Comparison of ENCODE assay signal across 7 cellular contexts in the genomic region with DNA sequence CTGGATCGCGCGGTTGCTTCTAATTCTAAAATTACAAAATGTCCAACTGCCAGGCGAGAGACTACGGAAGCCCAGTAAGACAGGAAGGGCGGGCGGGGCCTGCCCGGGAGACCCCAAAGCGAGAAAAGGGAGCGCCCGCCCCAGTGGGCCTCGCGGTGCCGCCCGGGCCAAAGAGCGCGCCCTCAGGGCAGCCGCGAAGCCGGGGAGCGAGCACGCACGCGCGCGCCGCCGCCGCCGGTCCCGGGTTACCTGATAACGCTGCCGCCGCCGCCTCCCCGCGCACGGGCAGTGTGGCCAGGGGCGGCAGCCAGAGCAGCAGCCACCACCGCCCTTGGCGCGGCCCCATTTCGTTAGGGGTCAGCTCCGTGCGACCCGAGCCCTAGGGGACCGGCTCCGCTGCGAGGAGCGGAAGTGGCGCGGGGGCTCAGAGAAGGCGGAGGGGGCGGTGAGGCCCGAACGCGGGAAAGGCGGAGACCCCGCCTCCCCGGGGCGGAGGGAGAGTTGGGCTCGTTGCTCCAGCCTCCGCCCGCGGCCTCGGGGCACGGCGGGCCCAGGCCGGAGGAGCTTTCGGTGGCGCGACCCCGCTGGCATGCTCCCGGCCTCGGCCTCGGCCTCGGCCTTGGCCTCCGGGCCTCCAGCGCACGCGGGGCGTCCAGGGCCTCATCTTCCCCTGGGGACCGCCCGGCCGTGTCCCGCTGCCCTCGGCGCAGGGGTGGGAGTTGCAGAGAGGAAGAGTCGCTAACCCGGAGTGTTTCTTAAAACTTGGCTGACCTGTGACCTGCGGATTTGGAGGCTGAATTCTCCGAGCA. TPM values are rescaled to one million over a fixed set of nuclear protein-coding genes. Genes with fewer than 3 reads are reported as not detected.
DNase-seq lines count a peak whose midpoint lies in the region; ATAC-seq, FAIRE-seq and TF ChIP-seq lines count a peak whose summit lies in the region.

A gene with protein sequence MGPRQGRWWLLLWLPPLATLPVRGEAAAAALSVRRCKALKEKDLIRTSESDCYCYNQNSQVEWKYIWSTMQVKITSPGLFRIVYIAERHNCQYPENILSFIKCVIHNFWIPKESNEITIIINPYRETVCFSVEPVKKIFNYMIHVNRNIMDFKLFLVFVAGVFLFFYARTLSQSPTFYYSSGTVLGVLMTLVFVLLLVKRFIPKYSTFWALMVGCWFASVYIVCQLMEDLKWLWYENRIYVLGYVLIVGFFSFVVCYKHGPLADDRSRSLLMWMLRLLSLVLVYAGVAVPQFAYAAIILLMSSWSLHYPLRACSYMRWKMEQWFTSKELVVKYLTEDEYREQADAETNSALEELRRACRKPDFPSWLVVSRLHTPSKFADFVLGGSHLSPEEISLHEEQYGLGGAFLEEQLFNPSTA (minus strand): TSS at position 413 of the 809 bp plus-strand sequence. CDS start 67 bp downstream, at position 346.

- H4K20me1 ChIP-seq in astrocyte (ENCODE audit: insufficient read depth, low read length): no peaks in the 10 kb centered on the region

- no peaks in the 10 kb centered on the region for H3K79me2 ChIP-seq in astrocyte (ENCODE audit: insufficient read depth, low read length)

- in situ Hi-C loops in GM13976 (cut with MboI; ENCODE audit: low sequenced_read_pairs, unreplicated experiment): no loop called here

- peaks cover 22% of the 10 kb centered on the region for H3K4me1 ChIP-seq in astrocyte (ENCODE audit: insufficient read depth, low read length)

- H3K27me3 ChIP-seq in astrocyte (ENCODE audit: insufficient read depth, low read length): no peaks in the 10 kb centered on the region

- DNase-seq in GM13976 (ENCODE audit: low spot score) (peak; percentile 88), NCI-H1092 treated with DMSO at 0.1 percent for 48 hours (lab: John Stamatoyannopoulos, UW) (peak; percentile 64), T-helper 22 cell (ENCODE audit: low read depth) (peak; percentile 61), astrocyte (ENCODE audit: low read depth) (peak; percentile 33), hypothalamus (lab: John Stamatoyannopoulos, UW) (peak in 49 of 51 donors; percentile 13 to 90 (median 60)), sciatic nerve (ENCODE audit: low spot score) (peak; percentile 86)

- intact Hi-C loops in sciatic nerve (cut with DNase I): loop anchor here (10.0 kb wide), 1 partner anchor 120 kb away; no protein-coding TSS in a partner anchor

- TF ChIP-seq CTCF in GM13976 (IDR thresholded peaks at IDR 0.05; ENCODE audit: borderline replicate concordance, control extremely low read depth, extremely low read depth, insufficient read depth, missing control alignments): no peak
- TF ChIP-seq CTCF in astrocyte (IDR thresholded peaks at IDR 0.05; ENCODE audit: insufficient read depth, low read depth, low read length): no peak

- H3K9me3 ChIP-seq in astrocyte (ENCODE audit: insufficient read depth, low read depth, low read length): no peaks in the 10 kb centered on the region

- peak within 1 kb of the TSS; percentile 55 for H3K27ac ChIP-seq in astrocyte (ENCODE audit: low read depth, low read length)

- FAIRE-seq in astrocyte (lab: Jason Lieb, UNC): no peak

- H3K27me3 Mint-ChIP-seq in astrocyte (ENCODE audit: low read depth, unreplicated experiment): no peaks in the 10 kb centered on the region

- peak within 1 kb of the TSS; percentile 97 for H2AFZ ChIP-seq in astrocyte (ENCODE audit: low read depth, low read length)

- peaks cover 8% of the 10 kb centered on the region for H3K9me3 Mint-ChIP-seq in astrocyte (ENCODE audit: unreplicated experiment)

- H3K4me3 ChIP-seq in astrocyte (ENCODE audit: insufficient read depth, low read depth, low read length): peak within 1 kb of the TSS; percentile 72

- H3K4me3 Mint-ChIP-seq in astrocyte (ENCODE audit: unreplicated experiment): peak within 1 kb of the TSS; percentile 93

- peak within 1 kb of the TSS; percentile 88 for H3K27ac Mint-ChIP-seq in astrocyte (ENCODE audit: unreplicated experiment)

- ATAC-seq in HG02610 (IDR thresholded peaks at IDR 0.05; ENCODE audit: unreplicated experiment): peak; percentile 70
- peak; percentile 83 for ATAC-seq in sciatic nerve

- H3K4me2 ChIP-seq in astrocyte (ENCODE audit: low read length): peak within 1 kb of the TSS; percentile 89

- peaks cover 2% of the 10 kb centered on the region for H3K4me1 Mint-ChIP-seq in astrocyte (ENCODE audit: low read depth, unreplicated experiment)

- H3K9ac ChIP-seq in astrocyte (ENCODE audit: low read length): peak within 1 kb of the TSS; percentile 84

- H3K36me3 Mint-ChIP-seq in astrocyte (ENCODE audit: low read depth, unreplicated experiment): peaks cover 4% of the 10 kb centered on the region

- H3K36me3 ChIP-seq in astrocyte (ENCODE audit: insufficient read depth, low read length): no peaks in the 10 kb centered on the region

RNA-seq across cellular contexts. Expression of the gene that starts here (rescaled TPM):
- 2.7 and 3.8 TPM in 2 replicates for total RNA-seq in astrocyte
- 5.6 TPM for total RNA-seq in sciatic nerve

Comparison
In these comparisons a context has a peak if more than half of its experiments do, and no peak if none do; other contexts are left out.
1. Peak in every context shown above with its lines: DNase-seq, ATAC-seq, H3K4me3 ChIP-seq and H3K27ac ChIP-seq.
2. DNase-seq: peak in every context shown above with its lines; median percentile 88 in GM13976; 86 in sciatic nerve; 64 in NCI-H1092 treated with DMSO at 0.1 percent for 48 hours; 61 in T-helper 22 cell; 60 in hypothalamus; 33 in astrocyte.